ENCODE assay signal across 15 cellular contexts in genomic region chr1:8092603-8093141, GRCh38.
"Had no signal": no experiment of that assay in that cellular context is flagged by ENCODE, and none has a peak within 500 bp of the region (broad histone marks: within the 10 kb centered on the region; RNA-seq: fewer than 3 reads in every experiment).

No MANE protein-coding gene starts in this region.

- H3K36me3 ChIP-seq: cardiac muscle cell, gastrocnemius medialis had no signal

- H3K4me3 ChIP-seq: cardiac muscle cell, coronary artery, gastrocnemius medialis, testis had no signal

- H3K4me3 Mint-ChIP-seq: activated naive CD4-positive, alpha-beta T cell treated with anti-CD3 and anti-CD28 coated beads, Interleukin-2, amount 10 ng/mL, durations not matched to agents 7 days and 5 days; stimulated activated naive CD8-positive, alpha-beta T cell treated with anti-CD3 and anti-CD28 coated beads, Interleukin-15, amount 100 ng/mL, for 72 hours had no signal

- H3K27me3 ChIP-seq: cardiac muscle cell, gastrocnemius medialis, testis had no signal

- DNase-seq: activated CD4-positive, alpha-beta T cell treated with anti-CD3 and anti-CD28 coated beads, Interleukin-2, amount 50 U/mL, for 1 hour; activated naive CD4-positive, alpha-beta T cell treated with anti-CD3 and anti-CD28 coated beads, Interleukin-2, amount 10 ng/mL, durations not matched to agents 7 days and 5 days; effector CD8-positive, alpha-beta T cell; gastrocnemius medialis; kidney; left ventricle myocardium superior; stimulated activated CD4-positive, alpha-beta T cell treated with anti-CD3 and anti-CD28 coated beads, Interleukin-4, amount 100 ng/mL, for 1 hour; stimulated activated CD8-positive, alpha-beta memory T cell treated with anti-CD3 and anti-CD28 coated beads, Interleukin-4, amount 100 ng/mL, for 48 hours; stimulated activated naive CD8-positive, alpha-beta T cell treated with anti-CD3 and anti-CD28 coated beads, Interleukin-15, amount 100 ng/mL, for 72 hours; testis had no signal

- H3K9me3 ChIP-seq: gastrocnemius medialis, testis had no signal

- FAIRE-seq: kidney, urothelium cell line had no signal

- H3K9me3 Mint-ChIP-seq: activated naive CD4-positive, alpha-beta T cell treated with anti-CD3 and anti-CD28 coated beads, Interleukin-2, amount 10 ng/mL, durations not matched to agents 7 days and 5 days; activated T-helper 2 cell treated with anti-CD3 and anti-CD28 coated beads, Interferon-gamma antibody, Interleukin-2, Interleukin-4, amounts not matched to agents 10 μg/mL and 5 μg/mL and 100 μg/mL, durations not matched to agents 14 hours and 24 hours and 36 hours; stimulated activated naive CD8-positive, alpha-beta T cell treated with anti-CD3 and anti-CD28 coated beads, Interleukin-15, amount 100 ng/mL, for 72 hours had no signal

- H3K27ac ChIP-seq: cardiac muscle cell, coronary artery, gastrocnemius medialis, testis had no signal

- H3K27ac Mint-ChIP-seq: activated naive CD4-positive, alpha-beta T cell treated with anti-CD3 and anti-CD28 coated beads, Interleukin-2, amount 10 ng/mL, durations not matched to agents 7 days and 5 days; activated T-helper 2 cell treated with anti-CD3 and anti-CD28 coated beads, Interferon-gamma antibody, Interleukin-2, Interleukin-4, amounts not matched to agents 10 μg/mL and 5 μg/mL and 100 μg/mL, durations not matched to agents 14 hours and 24 hours and 36 hours; stimulated activated naive CD8-positive, alpha-beta T cell treated with anti-CD3 and anti-CD28 coated beads, Interleukin-15, amount 100 ng/mL, for 72 hours had no signal

- ATAC-seq: gastrocnemius medialis; left ventricle myocardium superior; sciatic nerve; stimulated activated naive CD8-positive, alpha-beta T cell treated with anti-CD3 and anti-CD28 coated beads, Interleukin-15, amount 100 ng/mL, for 72 hours had no signal

- H3K36me3 Mint-ChIP-seq: activated naive CD4-positive, alpha-beta T cell treated with anti-CD3 and anti-CD28 coated beads, Interleukin-2, amount 10 ng/mL, durations not matched to agents 7 days and 5 days had no signal
